ENCODE assay signal across 1 cellular context in the genomic region with DNA sequence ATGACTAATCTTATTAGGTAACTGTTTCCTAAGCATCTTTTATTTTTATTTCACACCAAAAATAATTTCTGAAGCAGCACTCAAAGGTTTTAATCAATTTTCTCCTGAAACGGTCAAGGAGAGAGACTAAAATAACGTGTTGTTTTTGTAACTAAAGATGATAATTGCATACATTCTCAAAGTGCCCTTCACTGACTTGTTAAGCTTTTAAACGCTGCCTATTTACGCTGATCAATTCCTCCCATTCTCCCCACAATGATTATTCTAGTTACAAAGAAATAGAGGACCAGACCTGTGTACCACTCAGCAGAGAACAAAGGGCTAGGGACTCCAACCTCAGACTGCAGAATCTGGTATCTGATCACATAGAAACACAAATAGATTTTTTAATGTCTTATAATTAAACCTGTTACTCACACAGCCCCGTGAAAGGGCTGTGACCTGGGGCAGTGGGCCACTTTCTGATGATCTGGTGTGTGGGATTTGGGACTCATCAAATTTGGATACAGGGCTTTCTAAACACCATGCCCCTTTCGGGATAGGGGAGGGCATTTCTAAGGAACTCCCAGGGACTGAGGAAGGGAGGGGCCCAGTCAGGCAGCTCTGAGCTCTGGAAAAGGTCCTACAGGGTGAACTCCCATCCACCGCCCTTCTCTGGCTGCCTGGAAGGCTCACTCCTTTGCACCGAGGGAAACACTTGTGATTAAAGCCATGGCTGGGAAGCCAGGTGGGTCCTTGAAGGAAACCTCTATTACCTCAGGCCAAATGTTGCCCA.
TF ChIP-seq lines count a peak whose summit lies in the region.

No MANE protein-coding gene starts in this region.

TF ChIP-seq in H1, 55 proteins besides CTCF, POLR2A, EP300 and RAD21 (continued from another document):
- TF ChIP-seq, protein P1, sequence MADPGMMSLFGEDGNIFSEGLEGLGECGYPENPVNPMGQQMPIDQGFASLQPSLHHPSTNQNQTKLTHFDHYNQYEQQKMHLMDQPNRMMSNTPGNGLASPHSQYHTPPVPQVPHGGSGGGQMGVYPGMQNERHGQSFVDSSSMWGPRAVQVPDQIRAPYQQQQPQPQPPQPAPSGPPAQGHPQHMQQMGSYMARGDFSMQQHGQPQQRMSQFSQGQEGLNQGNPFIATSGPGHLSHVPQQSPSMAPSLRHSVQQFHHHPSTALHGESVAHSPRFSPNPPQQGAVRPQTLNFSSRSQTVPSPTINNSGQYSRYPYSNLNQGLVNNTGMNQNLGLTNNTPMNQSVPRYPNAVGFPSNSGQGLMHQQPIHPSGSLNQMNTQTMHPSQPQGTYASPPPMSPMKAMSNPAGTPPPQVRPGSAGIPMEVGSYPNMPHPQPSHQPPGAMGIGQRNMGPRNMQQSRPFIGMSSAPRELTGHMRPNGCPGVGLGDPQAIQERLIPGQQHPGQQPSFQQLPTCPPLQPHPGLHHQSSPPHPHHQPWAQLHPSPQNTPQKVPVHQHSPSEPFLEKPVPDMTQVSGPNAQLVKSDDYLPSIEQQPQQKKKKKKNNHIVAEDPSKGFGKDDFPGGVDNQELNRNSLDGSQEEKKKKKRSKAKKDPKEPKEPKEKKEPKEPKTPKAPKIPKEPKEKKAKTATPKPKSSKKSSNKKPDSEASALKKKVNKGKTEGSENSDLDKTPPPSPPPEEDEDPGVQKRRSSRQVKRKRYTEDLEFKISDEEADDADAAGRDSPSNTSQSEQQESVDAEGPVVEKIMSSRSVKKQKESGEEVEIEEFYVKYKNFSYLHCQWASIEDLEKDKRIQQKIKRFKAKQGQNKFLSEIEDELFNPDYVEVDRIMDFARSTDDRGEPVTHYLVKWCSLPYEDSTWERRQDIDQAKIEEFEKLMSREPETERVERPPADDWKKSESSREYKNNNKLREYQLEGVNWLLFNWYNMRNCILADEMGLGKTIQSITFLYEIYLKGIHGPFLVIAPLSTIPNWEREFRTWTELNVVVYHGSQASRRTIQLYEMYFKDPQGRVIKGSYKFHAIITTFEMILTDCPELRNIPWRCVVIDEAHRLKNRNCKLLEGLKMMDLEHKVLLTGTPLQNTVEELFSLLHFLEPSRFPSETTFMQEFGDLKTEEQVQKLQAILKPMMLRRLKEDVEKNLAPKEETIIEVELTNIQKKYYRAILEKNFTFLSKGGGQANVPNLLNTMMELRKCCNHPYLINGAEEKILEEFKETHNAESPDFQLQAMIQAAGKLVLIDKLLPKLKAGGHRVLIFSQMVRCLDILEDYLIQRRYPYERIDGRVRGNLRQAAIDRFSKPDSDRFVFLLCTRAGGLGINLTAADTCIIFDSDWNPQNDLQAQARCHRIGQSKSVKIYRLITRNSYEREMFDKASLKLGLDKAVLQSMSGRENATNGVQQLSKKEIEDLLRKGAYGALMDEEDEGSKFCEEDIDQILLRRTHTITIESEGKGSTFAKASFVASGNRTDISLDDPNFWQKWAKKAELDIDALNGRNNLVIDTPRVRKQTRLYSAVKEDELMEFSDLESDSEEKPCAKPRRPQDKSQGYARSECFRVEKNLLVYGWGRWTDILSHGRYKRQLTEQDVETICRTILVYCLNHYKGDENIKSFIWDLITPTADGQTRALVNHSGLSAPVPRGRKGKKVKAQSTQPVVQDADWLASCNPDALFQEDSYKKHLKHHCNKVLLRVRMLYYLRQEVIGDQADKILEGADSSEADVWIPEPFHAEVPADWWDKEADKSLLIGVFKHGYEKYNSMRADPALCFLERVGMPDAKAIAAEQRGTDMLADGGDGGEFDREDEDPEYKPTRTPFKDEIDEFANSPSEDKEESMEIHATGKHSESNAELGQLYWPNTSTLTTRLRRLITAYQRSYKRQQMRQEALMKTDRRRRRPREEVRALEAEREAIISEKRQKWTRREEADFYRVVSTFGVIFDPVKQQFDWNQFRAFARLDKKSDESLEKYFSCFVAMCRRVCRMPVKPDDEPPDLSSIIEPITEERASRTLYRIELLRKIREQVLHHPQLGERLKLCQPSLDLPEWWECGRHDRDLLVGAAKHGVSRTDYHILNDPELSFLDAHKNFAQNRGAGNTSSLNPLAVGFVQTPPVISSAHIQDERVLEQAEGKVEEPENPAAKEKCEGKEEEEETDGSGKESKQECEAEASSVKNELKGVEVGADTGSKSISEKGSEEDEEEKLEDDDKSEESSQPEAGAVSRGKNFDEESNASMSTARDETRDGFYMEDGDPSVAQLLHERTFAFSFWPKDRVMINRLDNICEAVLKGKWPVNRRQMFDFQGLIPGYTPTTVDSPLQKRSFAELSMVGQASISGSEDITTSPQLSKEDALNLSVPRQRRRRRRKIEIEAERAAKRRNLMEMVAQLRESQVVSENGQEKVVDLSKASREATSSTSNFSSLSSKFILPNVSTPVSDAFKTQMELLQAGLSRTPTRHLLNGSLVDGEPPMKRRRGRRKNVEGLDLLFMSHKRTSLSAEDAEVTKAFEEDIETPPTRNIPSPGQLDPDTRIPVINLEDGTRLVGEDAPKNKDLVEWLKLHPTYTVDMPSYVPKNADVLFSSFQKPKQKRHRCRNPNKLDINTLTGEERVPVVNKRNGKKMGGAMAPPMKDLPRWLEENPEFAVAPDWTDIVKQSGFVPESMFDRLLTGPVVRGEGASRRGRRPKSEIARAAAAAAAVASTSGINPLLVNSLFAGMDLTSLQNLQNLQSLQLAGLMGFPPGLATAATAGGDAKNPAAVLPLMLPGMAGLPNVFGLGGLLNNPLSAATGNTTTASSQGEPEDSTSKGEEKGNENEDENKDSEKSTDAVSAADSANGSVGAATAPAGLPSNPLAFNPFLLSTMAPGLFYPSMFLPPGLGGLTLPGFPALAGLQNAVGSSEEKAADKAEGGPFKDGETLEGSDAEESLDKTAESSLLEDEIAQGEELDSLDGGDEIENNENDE (IDR thresholded peaks at IDR 0.05; ENCODE audit: insufficient replicate concordance, low read length) = no peak
- TF ChIP-seq SP2 (IDR thresholded peaks at IDR 0.05; ENCODE audit: low read length) (no peak), TAF7 (optimal IDR thresholded peaks at IDR 0.05; ENCODE audit: borderline replicate concordance, low read depth, low read length) (no peak), KDM5A (IDR thresholded peaks at IDR 0.05; ENCODE audit: low read length) (no peak), RBBP5 (IDR thresholded peaks at IDR 0.05; ENCODE audit: borderline replicate concordance, low read depth, low read length) (no peak), CREB1 (IDR thresholded peaks at IDR 0.05) (no peak), RNF2 (IDR thresholded peaks at IDR 0.05; ENCODE audit: borderline replicate concordance, low read depth, low read length, missing control alignments, poor library complexity, severe bottlenecking) (no peak), SP4 (IDR thresholded peaks at IDR 0.05; ENCODE audit: low read length) (no peak), CHD1 (IDR thresholded peaks at IDR 0.05; ENCODE audit: low read depth, low read length) (no peak), POLR2AphosphoS5 (IDR thresholded peaks at IDR 0.05; ENCODE audit: low read depth, low read length) (no peak), TBP (IDR thresholded peaks at IDR 0.05; ENCODE audit: low read depth, low read length) (no peak), BACH1 (IDR thresholded peaks at IDR 0.05; ENCODE audit: low read length) (no peak), SRF (IDR thresholded peaks at IDR 0.05; ENCODE audit: low read depth, low read length) (no peak), JUN (IDR thresholded peaks at IDR 0.05; ENCODE audit: low read depth, low read length) (no peak), KDM4A (IDR thresholded peaks at IDR 0.05; ENCODE audit: low read depth, low read length, severe bottlenecking) (no peak)
